ENCODE assay signal across 12 cellular contexts in the genomic region with DNA sequence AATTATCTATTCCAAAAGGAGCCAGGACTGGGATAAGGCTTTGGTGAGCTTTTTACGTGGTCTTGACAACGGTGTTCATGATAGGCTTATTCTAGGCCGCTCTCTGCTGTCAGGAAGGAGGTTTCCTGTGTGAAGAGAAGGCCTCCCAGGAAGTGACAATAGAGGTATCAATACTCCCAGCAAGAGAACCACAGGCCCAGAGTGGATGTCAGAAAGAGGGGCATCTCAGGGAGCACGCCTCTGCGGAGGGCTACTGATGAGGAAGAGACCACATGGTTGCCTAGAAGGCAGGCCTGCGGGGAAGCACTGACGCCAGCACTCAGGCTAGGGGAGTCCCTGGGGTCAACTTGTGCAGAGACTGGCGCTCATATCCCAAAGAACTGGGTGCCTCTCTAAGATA.
DNase-seq lines count a peak whose midpoint lies in the region; ATAC-seq and TF ChIP-seq lines count a peak whose summit lies in the region.
"Had no signal": no experiment of that assay in that cellular context is flagged by ENCODE, and none has a peak within 500 bp of the region (broad histone marks: within the 10 kb centered on the region; RNA-seq: fewer than 3 reads in every experiment).

No MANE protein-coding gene starts in this region.

- H3K9me3 ChIP-seq in right lobe of liver (no peaks in the 10 kb centered on the region), aorta (ENCODE audit: control insufficient read depth, low read length) (no peaks in the 10 kb centered on the region), hepatocyte (ENCODE audit: low read depth) (no peaks in the 10 kb centered on the region)
- H3K9me3 ChIP-seq: gastroesophageal sphincter had no signal

- no peaks in the 10 kb centered on the region for H3K9me3 Mint-ChIP-seq in activated T-cell treated with anti-CD3 and anti-CD28 coated beads, Interleukin-2, amount 50 U/mL, for 72 hours
- no peaks in the 10 kb centered on the region for H3K9me3 Mint-ChIP-seq in stimulated activated naive CD8-positive, alpha-beta T cell treated with anti-CD3 and anti-CD28 coated beads, Interleukin-15, amount 100 ng/mL, for 72 hours

- H3K4me1 ChIP-seq in right lobe of liver (peaks cover 0 to 14% (median 2%) of the 10 kb centered on the region in 4 donors), aorta (ENCODE audit: control insufficient read depth in 1 of 2, insufficient read depth in 2 of 2, low read length in 2 of 2) (peaks cover 6 to 10% of the 10 kb centered on the region in 2 donors), hepatocyte (ENCODE audit: insufficient read depth) (peaks cover 7% of the 10 kb centered on the region)

- peak; percentile 16 to 25 for ATAC-seq in activated T-cell treated with anti-CD3 and anti-CD28 coated beads, Interleukin-2, amount 50 U/mL, for 72 hours (replicated peaks in 1 of 2)
- no peak for ATAC-seq in right lobe of liver
- peak; percentile 65 for ATAC-seq in stimulated activated naive CD8-positive, alpha-beta T cell treated with anti-CD3 and anti-CD28 coated beads, Interleukin-15, amount 100 ng/mL, for 72 hours
- no peak for ATAC-seq in aorta (ENCODE audit: low FRiP score)
- ATAC-seq: gastroesophageal sphincter had no signal

- H4K20me1 ChIP-seq in hepatocyte (ENCODE audit: insufficient read depth, poor library complexity, severe bottlenecking), result no peaks in the 10 kb centered on the region

- peaks cover 6% of the 10 kb centered on the region in 2 donors for H3K36me3 Mint-ChIP-seq in activated T-cell treated with anti-CD3 and anti-CD28 coated beads, Interleukin-2, amount 50 U/mL, for 72 hours (ENCODE audit: insufficient read depth in 2 of 2)

- no peaks in the 10 kb centered on the region for H3K36me3 ChIP-seq in right lobe of liver
- H3K36me3 ChIP-seq in aorta (ENCODE audit: control insufficient read depth in 1 of 2, insufficient read depth in 2 of 2, low read length in 1 of 2), result no peaks in the 10 kb centered on the region
- no peaks in the 10 kb centered on the region for H3K36me3 ChIP-seq in hepatocyte (replicated peaks; ENCODE audit: insufficient read depth, low read depth)
- H3K36me3 ChIP-seq: brain microvascular endothelial cell, gastroesophageal sphincter had no signal

- no peaks in the 10 kb centered on the region for H3K27me3 Mint-ChIP-seq in activated T-cell treated with anti-CD3 and anti-CD28 coated beads, Interleukin-2, amount 50 U/mL, for 72 hours (ENCODE audit: low read depth)
- no peaks in the 10 kb centered on the region for H3K27me3 Mint-ChIP-seq in stimulated activated naive CD8-positive, alpha-beta T cell treated with anti-CD3 and anti-CD28 coated beads, Interleukin-15, amount 100 ng/mL, for 72 hours

- no peak for TF ChIP-seq POLR2A in right lobe of liver (IDR thresholded peaks at IDR 0.05)

- no peak overlapping the region for H3K4me2 ChIP-seq in hepatocyte

- 50% methylated on average over 3 of the region's 8 CpGs for WGBS in right lobe of liver (ENCODE audit: insufficient coverage, low coverage, low lambda C conversion rate, missing lambda C conversion rate)
- 90 to 91% methylated on average over 8 of the region's 8 CpGs for WGBS in aorta, 2 donors
- 94% methylated on average over 8 of the region's 8 CpGs for WGBS in hepatocyte (ENCODE audit: low lambda C conversion rate, missing lambda C conversion rate)

- H3K27me3 ChIP-seq in right lobe of liver, result no peaks in the 10 kb centered on the region
- no peaks in the 10 kb centered on the region for H3K27me3 ChIP-seq in aorta (ENCODE audit: control insufficient read depth in 1 of 2, insufficient read depth in 2 of 2, low read length in 1 of 2)
- H3K27me3 ChIP-seq in hepatocyte, result no peaks in the 10 kb centered on the region
- H3K27me3 ChIP-seq: brain microvascular endothelial cell, gastroesophageal sphincter had no signal

- H3K27ac Mint-ChIP-seq in activated T-cell treated with anti-CD3 and anti-CD28 coated beads, Interleukin-2, amount 50 U/mL, for 72 hours, result peak overlapping the region; percentile 98
- H3K27ac Mint-ChIP-seq in stimulated activated naive CD8-positive, alpha-beta T cell treated with anti-CD3 and anti-CD28 coated beads, Interleukin-15, amount 100 ng/mL, for 72 hours, result peak overlapping the region; percentile 72 to 95

- no peaks in the 10 kb centered on the region for H3K79me2 ChIP-seq in hepatocyte

- no peak overlapping the region for H2AFZ ChIP-seq in hepatocyte

- peaks cover 98% of the 10 kb centered on the region for H3K4me1 Mint-ChIP-seq in activated T-cell treated with anti-CD3 and anti-CD28 coated beads, Interleukin-2, amount 50 U/mL, for 72 hours (ENCODE audit: low read depth)
- peaks cover 100% of the 10 kb centered on the region for H3K4me1 Mint-ChIP-seq in stimulated activated naive CD8-positive, alpha-beta T cell treated with anti-CD3 and anti-CD28 coated beads, Interleukin-15, amount 100 ng/mL, for 72 hours

- intact Hi-C loops in right lobe of liver (cut with DNase I) (no loop called here), aorta (cut with DNase I) (no loop called here)

- no peak overlapping the region for H3K4me3 ChIP-seq in right lobe of liver
- H3K4me3 ChIP-seq in aorta (ENCODE audit: low read length in 2 of 2), result no peak overlapping the region
- no peak overlapping the region for H3K4me3 ChIP-seq in hepatocyte

- H3K4me3 Mint-ChIP-seq in activated T-cell treated with anti-CD3 and anti-CD28 coated beads, Interleukin-2, amount 50 U/mL, for 72 hours, result peak overlapping the region; percentile 88 to 97
- H3K4me3 Mint-ChIP-seq in stimulated activated naive CD8-positive, alpha-beta T cell treated with anti-CD3 and anti-CD28 coated beads, Interleukin-15, amount 100 ng/mL, for 72 hours, result peak overlapping the region; percentile 81 to 84

- DNase-seq in activated CD4-positive, alpha-beta T cell treated with anti-CD3 and anti-CD28 coated beads for 48 hours, result peak; percentile 43
- DNase-seq in activated CD4-positive, alpha-beta T cell treated with anti-CD3 and anti-CD28 coated beads for 4 hours, result no peak
- peak in 1 of 2 donors; percentile 53 for DNase-seq in activated T-cell treated with anti-CD3 and anti-CD28 coated beads, Interleukin-2, amount 50 U/mL, for 72 hours
- no peak for DNase-seq in right lobe of liver
- peak in 1 of 2 donors; percentile 79 for DNase-seq in stimulated activated naive CD8-positive, alpha-beta T cell treated with anti-CD3 and anti-CD28 coated beads, Interleukin-15, amount 100 ng/mL, for 72 hours
- no peak for DNase-seq in aorta
- no peak for DNase-seq in hepatocyte (ENCODE audit: low spot score)
- DNase-seq in CD1c-positive myeloid dendritic cell (ENCODE audit: extremely low spot score), result no peak
- DNase-seq: 8988T, brain microvascular endothelial cell had no signal

- no peaks in the 10 kb centered on the region for H3K9me2 ChIP-seq in hepatocyte (replicated peaks; ENCODE audit: insufficient read depth)

- TF ChIP-seq CTCF in right lobe of liver (IDR thresholded peaks at IDR 0.05), result no peak
- TF ChIP-seq CTCF in hepatocyte (IDR thresholded peaks at IDR 0.05; ENCODE audit: poor library complexity), result no peak

- H3K27ac ChIP-seq in right lobe of liver (peak overlapping the region; percentile 33 to 82 (median 65)), aorta (ENCODE audit: low read depth in 1 of 2, low read length in 2 of 2) (peak overlapping the region in 1 of 2 donors; percentile 43), hepatocyte (no peak overlapping the region)
- H3K27ac ChIP-seq: brain microvascular endothelial cell, KMS-11 had no signal

Comparison
In these comparisons a context has a peak if more than half of its experiments do, and no peak if none do; other contexts are left out.
1. ATAC-seq: peak in activated T-cell treated with anti-CD3 and anti-CD28 coated beads, Interleukin-2, amount 50 U/mL, for 72 hours (2 of 2) and stimulated activated naive CD8-positive, alpha-beta T cell treated with anti-CD3 and anti-CD28 coated beads, Interleukin-15, amount 100 ng/mL, for 72 hours (single experiment); none in right lobe of liver (0 of 4) and aorta (single experiment).